In the genomic region with DNA sequence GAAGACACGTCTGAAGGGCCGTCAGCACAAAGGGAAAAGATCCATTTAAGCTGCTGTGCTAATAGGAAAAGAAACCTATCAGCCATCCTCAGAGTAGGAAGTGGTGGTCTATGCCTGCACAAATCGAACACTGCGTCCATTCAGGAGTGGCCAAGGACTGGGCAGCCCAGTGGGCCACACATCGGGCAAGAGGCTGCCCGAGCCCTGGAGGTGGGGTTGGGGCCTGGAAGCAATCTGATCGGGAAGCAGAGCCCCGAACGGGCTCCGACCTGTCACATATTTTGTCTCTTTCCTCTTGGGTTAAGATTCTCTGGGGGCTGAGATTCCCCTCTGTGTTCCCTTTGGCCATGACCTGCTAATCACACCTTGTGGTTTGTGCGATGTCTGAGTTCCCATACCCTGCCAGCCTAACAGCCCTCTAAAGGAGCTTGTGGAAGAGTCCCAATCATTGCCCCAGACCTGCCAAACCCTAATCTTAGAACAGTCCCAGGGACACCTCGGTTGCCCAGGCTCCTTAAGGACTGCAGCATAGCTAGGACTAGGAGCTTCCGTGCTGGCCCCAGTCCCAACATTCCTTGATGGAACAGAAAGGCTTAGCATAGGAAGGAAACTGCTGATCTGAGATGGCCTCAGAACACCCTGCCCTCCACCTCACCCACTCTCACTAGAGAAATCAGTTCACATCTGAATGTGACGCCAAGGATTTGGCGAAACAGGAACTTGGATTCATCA, we compare ENCODE assay signal across 19 cellular contexts.
DNase-seq lines count a peak whose midpoint lies in the region; ATAC-seq and TF ChIP-seq lines count a peak whose summit lies in the region.
"Had no signal": no experiment of that assay in that cellular context is flagged by ENCODE, and none has a peak within 500 bp of the region (broad histone marks: within the 10 kb centered on the region; RNA-seq: fewer than 3 reads in every experiment).

No MANE protein-coding gene starts in this region.

- H3K36me3 Mint-ChIP-seq in activated T-cell treated with anti-CD3 and anti-CD28 coated beads, Interleukin-2, amount 50 U/mL, for 24 hours (ENCODE audit: low read depth): peaks cover 31% of the 10 kb centered on the region
- H3K36me3 Mint-ChIP-seq in activated T-helper 1 cell treated with anti-CD3 and anti-CD28 coated beads, Interleukin-12 subunit alpha, Interleukin-12 subunit beta, Interleukin-2, Interleukin-4 antibody, amounts not matched to agents 30 ng/mL and 10 ng/mL and 1 ng/mL, durations not matched to agents 14 hours and 24 hours and 36 hours (ENCODE audit: low read depth): peaks cover 31% of the 10 kb centered on the region

- TF ChIP-seq POLR2A in tibial nerve (IDR thresholded peaks at IDR 0.05): no peak

- H3K4me1 ChIP-seq in tibial nerve: peaks cover 0 to 5% (median 0%) of the 10 kb centered on the region in 4 donors

- intact Hi-C loops in activated T-helper 1 cell treated with anti-CD3 and anti-CD28 coated beads, Interleukin-12 subunit alpha, Interleukin-12 subunit beta, Interleukin-2, Interleukin-4 antibody, amounts not matched to agents 30 ng/mL and 10 ng/mL and 1 ng/mL, durations not matched to agents 14 hours and 24 hours and 36 hours (cut with micrococcal nuclease): loop anchor here (1.0 to 5.0 kb wide), 2 partner anchors 9 to 881 kb away; a partner anchor contains a TSS
- intact Hi-C loops in left ventricle myocardium superior (cut with micrococcal nuclease): no loop called here

- H3K4me3 Mint-ChIP-seq in activated T-cell treated with anti-CD3 and anti-CD28 coated beads, Interleukin-2, amount 50 U/mL, for 24 hours: peak overlapping the region; percentile 11
- no peak overlapping the region for H3K4me3 Mint-ChIP-seq in activated T-helper 1 cell treated with anti-CD3 and anti-CD28 coated beads, Interleukin-12 subunit alpha, Interleukin-12 subunit beta, Interleukin-2, Interleukin-4 antibody, amounts not matched to agents 30 ng/mL and 10 ng/mL and 1 ng/mL, durations not matched to agents 14 hours and 24 hours and 36 hours
- H3K4me3 Mint-ChIP-seq in stimulated activated naive CD8-positive, alpha-beta T cell treated with anti-CD3 and anti-CD28 coated beads, Interleukin-15, amount 100 ng/mL, for 72 hours: peak overlapping the region in 1 of 2 donors; percentile 60
- H3K4me3 Mint-ChIP-seq: HFFc6 had no signal

- H3K27ac Mint-ChIP-seq in activated T-cell treated with anti-CD3 and anti-CD28 coated beads, Interleukin-2, amount 50 U/mL, for 24 hours: peak overlapping the region; percentile 90
- peak overlapping the region; percentile 91 for H3K27ac Mint-ChIP-seq in activated T-helper 1 cell treated with anti-CD3 and anti-CD28 coated beads, Interleukin-12 subunit alpha, Interleukin-12 subunit beta, Interleukin-2, Interleukin-4 antibody, amounts not matched to agents 30 ng/mL and 10 ng/mL and 1 ng/mL, durations not matched to agents 14 hours and 24 hours and 36 hours
- peak overlapping the region; percentile 39 to 82 for H3K27ac Mint-ChIP-seq in stimulated activated naive CD8-positive, alpha-beta T cell treated with anti-CD3 and anti-CD28 coated beads, Interleukin-15, amount 100 ng/mL, for 72 hours
- H3K27ac Mint-ChIP-seq: HFFc6 had no signal

- DNase-seq in activated T-cell treated with anti-CD3 and anti-CD28 coated beads, Interleukin-2, amount 50 U/mL, for 24 hours: no peak
- no peak for DNase-seq in activated T-cell treated with anti-CD3 and anti-CD28 coated beads, Interleukin-2, amount 50 U/mL, for 1 hour
- DNase-seq in activated T-helper 1 cell treated with anti-CD3 and anti-CD28 coated beads, Interleukin-12 subunit alpha, Interleukin-12 subunit beta, Interleukin-2, Interleukin-4 antibody, amounts not matched to agents 30 ng/mL and 10 ng/mL and 1 ng/mL, durations not matched to agents 14 hours and 24 hours and 36 hours (ENCODE audit: low spot score): no peak
- DNase-seq in left ventricle myocardium superior: no peak
- no peak for DNase-seq in stimulated activated naive CD8-positive, alpha-beta T cell treated with anti-CD3 and anti-CD28 coated beads, Interleukin-15, amount 100 ng/mL, for 72 hours
- no peak for DNase-seq in NCI-H2029 treated with DMSO at 0.1 percent for 48 hours (lab: John Stamatoyannopoulos, UW)
- no peak for DNase-seq in tibial nerve (ENCODE audit: low spot score in 2 of 2)
- no peak for DNase-seq in SW 1271 (lab: John Stamatoyannopoulos, UW)
- DNase-seq: C1 segment of cervical spinal cord; central memory CD4-positive, alpha-beta T cell; effector CD4-positive, alpha-beta T cell; esophagus squamous epithelium; HFFc6; NCI-H2171 treated with DMSO at 0.1 percent for 48 hours; NCI-H748 treated with DMSO at 0.1 percent for 48 hours; spleen; T-helper 9 cell had no signal

- no peak overlapping the region for H3K27ac ChIP-seq in tibial nerve
- H3K27ac ChIP-seq: esophagus squamous epithelium, SK-N-MC, spleen, thoracic aorta had no signal

- no peak for TF ChIP-seq EP300 in tibial nerve (IDR thresholded peaks at IDR 0.05)

- peaks cover 57% of the 10 kb centered on the region for H3K4me1 Mint-ChIP-seq in activated T-cell treated with anti-CD3 and anti-CD28 coated beads, Interleukin-2, amount 50 U/mL, for 24 hours (ENCODE audit: low read depth)
- peaks cover 49% of the 10 kb centered on the region for H3K4me1 Mint-ChIP-seq in activated T-helper 1 cell treated with anti-CD3 and anti-CD28 coated beads, Interleukin-12 subunit alpha, Interleukin-12 subunit beta, Interleukin-2, Interleukin-4 antibody, amounts not matched to agents 30 ng/mL and 10 ng/mL and 1 ng/mL, durations not matched to agents 14 hours and 24 hours and 36 hours (ENCODE audit: low read depth)
- peaks cover 58% of the 10 kb centered on the region for H3K4me1 Mint-ChIP-seq in stimulated activated naive CD8-positive, alpha-beta T cell treated with anti-CD3 and anti-CD28 coated beads, Interleukin-15, amount 100 ng/mL, for 72 hours

- no peaks in the 10 kb centered on the region for H3K9me3 Mint-ChIP-seq in activated T-cell treated with anti-CD3 and anti-CD28 coated beads, Interleukin-2, amount 50 U/mL, for 24 hours
- H3K9me3 Mint-ChIP-seq in activated T-helper 1 cell treated with anti-CD3 and anti-CD28 coated beads, Interleukin-12 subunit alpha, Interleukin-12 subunit beta, Interleukin-2, Interleukin-4 antibody, amounts not matched to agents 30 ng/mL and 10 ng/mL and 1 ng/mL, durations not matched to agents 14 hours and 24 hours and 36 hours: peaks cover 16% of the 10 kb centered on the region
- H3K9me3 Mint-ChIP-seq in stimulated activated naive CD8-positive, alpha-beta T cell treated with anti-CD3 and anti-CD28 coated beads, Interleukin-15, amount 100 ng/mL, for 72 hours: peaks cover 0 to 16% of the 10 kb centered on the region in 2 donors
- H3K9me3 Mint-ChIP-seq: HFFc6 had no signal

- TF ChIP-seq CTCF in tibial nerve (IDR thresholded peaks at IDR 0.05): no peak

- 91 to 93% methylated on average over 15 of the region's 15 CpGs for WGBS in tibial nerve, 2 donors

- peak; percentile 54 for ATAC-seq in left ventricle myocardium superior
- no peak for ATAC-seq in stimulated activated naive CD8-positive, alpha-beta T cell treated with anti-CD3 and anti-CD28 coated beads, Interleukin-15, amount 100 ng/mL, for 72 hours

- H3K9me3 ChIP-seq in tibial nerve: no peaks in the 10 kb centered on the region
- H3K9me3 ChIP-seq: esophagus squamous epithelium, spleen, thoracic aorta had no signal

- no peaks in the 10 kb centered on the region for H3K27me3 Mint-ChIP-seq in activated T-cell treated with anti-CD3 and anti-CD28 coated beads, Interleukin-2, amount 50 U/mL, for 24 hours
- H3K27me3 Mint-ChIP-seq in activated T-helper 1 cell treated with anti-CD3 and anti-CD28 coated beads, Interleukin-12 subunit alpha, Interleukin-12 subunit beta, Interleukin-2, Interleukin-4 antibody, amounts not matched to agents 30 ng/mL and 10 ng/mL and 1 ng/mL, durations not matched to agents 14 hours and 24 hours and 36 hours (ENCODE audit: insufficient read depth): no peaks in the 10 kb centered on the region
- H3K27me3 Mint-ChIP-seq in stimulated activated naive CD8-positive, alpha-beta T cell treated with anti-CD3 and anti-CD28 coated beads, Interleukin-15, amount 100 ng/mL, for 72 hours: no peaks in the 10 kb centered on the region

- H3K4me3 ChIP-seq in tibial nerve: no peak overlapping the region
- H3K4me3 ChIP-seq: esophagus squamous epithelium, SK-N-MC, spleen, thoracic aorta had no signal

- no peaks in the 10 kb centered on the region for H3K27me3 ChIP-seq in tibial nerve
- H3K27me3 ChIP-seq: esophagus squamous epithelium, spleen had no signal

- H3K36me3 ChIP-seq in tibial nerve: peaks cover 0 to 33% (median 9%) of the 10 kb centered on the region in 3 donors
